In the genomic region with DNA sequence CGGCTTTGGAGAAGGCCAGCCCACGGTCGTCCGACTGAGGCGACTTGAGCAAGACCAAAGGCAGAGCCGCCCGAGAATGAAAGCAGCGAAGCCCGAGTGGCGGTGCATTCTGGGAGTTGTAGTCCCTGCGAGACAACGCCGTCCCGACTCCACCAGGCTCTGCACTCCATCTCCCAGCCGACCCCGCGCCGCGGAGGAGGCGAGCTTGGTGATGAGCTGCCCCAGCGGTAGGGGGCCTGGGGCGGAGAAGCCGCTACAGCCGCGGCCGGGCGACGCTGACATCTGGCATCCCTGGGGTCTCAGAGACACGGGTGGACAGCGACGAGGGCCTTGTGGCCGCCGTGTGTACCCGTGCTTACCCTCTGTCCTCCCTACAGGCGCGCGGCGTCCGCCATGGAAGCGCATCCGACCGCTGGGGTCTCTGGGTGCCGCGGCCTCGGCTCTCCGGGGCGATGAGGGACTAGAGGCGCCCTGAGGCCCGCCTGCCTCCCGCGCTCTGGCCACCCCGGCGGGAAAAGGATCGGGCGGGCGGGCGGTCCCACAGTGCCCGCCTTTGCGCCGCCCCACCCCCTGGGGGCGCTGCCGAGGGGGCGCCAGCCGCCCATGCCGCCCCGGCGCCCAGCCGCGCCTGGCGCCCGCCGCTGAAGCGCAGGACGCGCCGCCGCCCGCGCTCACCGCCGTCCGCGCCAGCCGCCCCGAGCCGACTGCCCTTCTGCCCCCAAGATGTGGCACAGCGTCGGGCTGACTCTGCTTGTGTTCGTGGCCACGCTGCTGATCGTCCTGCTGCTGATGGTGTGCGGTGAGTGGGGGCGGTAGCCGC, we compare ENCODE assay signal across 2 cellular contexts.
TF ChIP-seq lines count a peak whose summit lies in the region.

Gene SMIM13, plus strand, starts transcription at position 244 of the 820 bp plus-strand sequence. Its CDS starts 480 bp downstream, at position 724.

TF ChIP-seq in IMR-90, 13 proteins besides CTCF, POLR2A, EP300 and RAD21:
- TF ChIP-seq NFE2L2 (IDR thresholded peaks at IDR 0.05; ENCODE audit: low read depth, low read length) (no peak), BHLHE40 (IDR thresholded peaks at IDR 0.05; ENCODE audit: low read depth, low read length) (peak; percentile 16; the same call in 1 of the 2 replicates), MAZ (IDR thresholded peaks at IDR 0.05; ENCODE audit: borderline replicate concordance, low read depth, low read length) (peak; percentile 50; the same call in 1 of the 2 replicates), CEBPB (IDR thresholded peaks at IDR 0.05; ENCODE audit: low read depth, low read length) (peak; percentile 90), MXI1 (IDR thresholded peaks at IDR 0.05; ENCODE audit: borderline replicate concordance, low read depth, low read length) (peak; percentile 26; the same call in 1 of the 2 replicates), SMC3 (IDR thresholded peaks at IDR 0.05; ENCODE audit: low read depth, low read length) (no peak), MAFK (IDR thresholded peaks at IDR 0.05; ENCODE audit: low read depth, low read length) (no peak), RCOR1 (IDR thresholded peaks at IDR 0.05; ENCODE audit: insufficient replicate concordance, low read length) (no peak)
- TF ChIP-seq, protein P1, sequence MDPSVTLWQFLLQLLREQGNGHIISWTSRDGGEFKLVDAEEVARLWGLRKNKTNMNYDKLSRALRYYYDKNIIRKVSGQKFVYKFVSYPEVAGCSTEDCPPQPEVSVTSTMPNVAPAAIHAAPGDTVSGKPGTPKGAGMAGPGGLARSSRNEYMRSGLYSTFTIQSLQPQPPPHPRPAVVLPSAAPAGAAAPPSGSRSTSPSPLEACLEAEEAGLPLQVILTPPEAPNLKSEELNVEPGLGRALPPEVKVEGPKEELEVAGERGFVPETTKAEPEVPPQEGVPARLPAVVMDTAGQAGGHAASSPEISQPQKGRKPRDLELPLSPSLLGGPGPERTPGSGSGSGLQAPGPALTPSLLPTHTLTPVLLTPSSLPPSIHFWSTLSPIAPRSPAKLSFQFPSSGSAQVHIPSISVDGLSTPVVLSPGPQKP (IDR thresholded peaks at IDR 0.05; ENCODE audit: borderline replicate concordance, low read depth, low read length): no peak
- TF ChIP-seq, protein P2, sequence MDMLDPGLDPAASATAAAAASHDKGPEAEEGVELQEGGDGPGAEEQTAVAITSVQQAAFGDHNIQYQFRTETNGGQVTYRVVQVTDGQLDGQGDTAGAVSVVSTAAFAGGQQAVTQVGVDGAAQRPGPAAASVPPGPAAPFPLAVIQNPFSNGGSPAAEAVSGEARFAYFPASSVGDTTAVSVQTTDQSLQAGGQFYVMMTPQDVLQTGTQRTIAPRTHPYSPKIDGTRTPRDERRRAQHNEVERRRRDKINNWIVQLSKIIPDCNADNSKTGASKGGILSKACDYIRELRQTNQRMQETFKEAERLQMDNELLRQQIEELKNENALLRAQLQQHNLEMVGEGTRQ (IDR thresholded peaks at IDR 0.05; ENCODE audit: low read depth, low read length): no peak
TF ChIP-seq in IMR-90: peak in this region for 4.

TF ChIP-seq in endothelial cell of umbilical vein, 7 proteins besides CTCF, POLR2A, EP300 and RAD21:
- TF ChIP-seq GATA2 (IDR thresholded peaks at IDR 0.05; ENCODE audit: insufficient read depth, insufficient read length, low read depth, low read length) (no peak), POLR2AphosphoS5 (IDR thresholded peaks at IDR 0.05; ENCODE audit: insufficient read depth, low read depth, low read length) (peak; percentile 48)
